ENCODE assay signal across 1 cellular context in the genomic region with DNA sequence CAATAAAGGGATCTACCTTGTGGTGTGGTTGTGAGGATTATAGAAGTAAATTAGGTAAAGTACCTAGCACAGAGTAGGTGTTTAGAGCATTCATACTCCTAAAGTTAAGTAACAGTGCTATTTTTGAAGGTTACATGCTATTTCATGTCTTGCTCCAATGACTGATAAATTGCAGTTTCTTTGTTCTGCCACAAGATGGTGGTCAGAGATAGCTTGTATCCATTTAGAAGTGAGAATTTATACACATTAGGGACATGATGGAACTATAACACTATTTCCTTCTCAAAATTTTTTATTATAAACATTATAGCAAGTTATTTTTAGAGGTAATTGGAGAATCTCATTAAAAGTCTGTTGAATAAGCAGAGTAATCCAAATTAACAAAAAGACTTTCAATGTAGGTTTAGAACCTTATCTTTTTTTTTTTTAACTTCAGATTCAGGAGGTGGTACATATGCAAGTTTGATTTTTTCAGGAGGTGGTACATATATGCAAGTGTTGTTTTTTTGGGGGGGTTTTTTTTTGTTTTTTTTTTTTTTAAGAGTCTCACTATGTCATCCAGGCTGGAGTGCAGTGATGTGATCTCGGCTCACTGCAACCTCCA.
TF ChIP-seq lines count a peak whose summit lies in the region.

No MANE protein-coding gene starts in this region.

TF ChIP-seq in H1, 55 proteins besides CTCF, POLR2A, EP300 and RAD21:
- TF ChIP-seq TAF1 (IDR thresholded peaks at IDR 0.05; ENCODE audit: low read depth, low read length) (no peak), CBX5 (IDR thresholded peaks at IDR 0.05; ENCODE audit: low read depth, low read length) (no peak), EGR1 (IDR thresholded peaks at IDR 0.05; ENCODE audit: borderline replicate concordance, low read depth, low read length) (no peak), BACH1 (IDR thresholded peaks at IDR 0.05; ENCODE audit: low read length) (no peak), ZNF274 (IDR thresholded peaks at IDR 0.05; ENCODE audit: borderline replicate concordance, extremely low read depth, low read length) (no peak), YY1 (IDR thresholded peaks at IDR 0.05; ENCODE audit: low read depth, low read length) (no peak), FOSL1 (IDR thresholded peaks at IDR 0.05; ENCODE audit: insufficient read depth, low read depth, low read length) (no peak)
- TF ChIP-seq, protein P1, sequence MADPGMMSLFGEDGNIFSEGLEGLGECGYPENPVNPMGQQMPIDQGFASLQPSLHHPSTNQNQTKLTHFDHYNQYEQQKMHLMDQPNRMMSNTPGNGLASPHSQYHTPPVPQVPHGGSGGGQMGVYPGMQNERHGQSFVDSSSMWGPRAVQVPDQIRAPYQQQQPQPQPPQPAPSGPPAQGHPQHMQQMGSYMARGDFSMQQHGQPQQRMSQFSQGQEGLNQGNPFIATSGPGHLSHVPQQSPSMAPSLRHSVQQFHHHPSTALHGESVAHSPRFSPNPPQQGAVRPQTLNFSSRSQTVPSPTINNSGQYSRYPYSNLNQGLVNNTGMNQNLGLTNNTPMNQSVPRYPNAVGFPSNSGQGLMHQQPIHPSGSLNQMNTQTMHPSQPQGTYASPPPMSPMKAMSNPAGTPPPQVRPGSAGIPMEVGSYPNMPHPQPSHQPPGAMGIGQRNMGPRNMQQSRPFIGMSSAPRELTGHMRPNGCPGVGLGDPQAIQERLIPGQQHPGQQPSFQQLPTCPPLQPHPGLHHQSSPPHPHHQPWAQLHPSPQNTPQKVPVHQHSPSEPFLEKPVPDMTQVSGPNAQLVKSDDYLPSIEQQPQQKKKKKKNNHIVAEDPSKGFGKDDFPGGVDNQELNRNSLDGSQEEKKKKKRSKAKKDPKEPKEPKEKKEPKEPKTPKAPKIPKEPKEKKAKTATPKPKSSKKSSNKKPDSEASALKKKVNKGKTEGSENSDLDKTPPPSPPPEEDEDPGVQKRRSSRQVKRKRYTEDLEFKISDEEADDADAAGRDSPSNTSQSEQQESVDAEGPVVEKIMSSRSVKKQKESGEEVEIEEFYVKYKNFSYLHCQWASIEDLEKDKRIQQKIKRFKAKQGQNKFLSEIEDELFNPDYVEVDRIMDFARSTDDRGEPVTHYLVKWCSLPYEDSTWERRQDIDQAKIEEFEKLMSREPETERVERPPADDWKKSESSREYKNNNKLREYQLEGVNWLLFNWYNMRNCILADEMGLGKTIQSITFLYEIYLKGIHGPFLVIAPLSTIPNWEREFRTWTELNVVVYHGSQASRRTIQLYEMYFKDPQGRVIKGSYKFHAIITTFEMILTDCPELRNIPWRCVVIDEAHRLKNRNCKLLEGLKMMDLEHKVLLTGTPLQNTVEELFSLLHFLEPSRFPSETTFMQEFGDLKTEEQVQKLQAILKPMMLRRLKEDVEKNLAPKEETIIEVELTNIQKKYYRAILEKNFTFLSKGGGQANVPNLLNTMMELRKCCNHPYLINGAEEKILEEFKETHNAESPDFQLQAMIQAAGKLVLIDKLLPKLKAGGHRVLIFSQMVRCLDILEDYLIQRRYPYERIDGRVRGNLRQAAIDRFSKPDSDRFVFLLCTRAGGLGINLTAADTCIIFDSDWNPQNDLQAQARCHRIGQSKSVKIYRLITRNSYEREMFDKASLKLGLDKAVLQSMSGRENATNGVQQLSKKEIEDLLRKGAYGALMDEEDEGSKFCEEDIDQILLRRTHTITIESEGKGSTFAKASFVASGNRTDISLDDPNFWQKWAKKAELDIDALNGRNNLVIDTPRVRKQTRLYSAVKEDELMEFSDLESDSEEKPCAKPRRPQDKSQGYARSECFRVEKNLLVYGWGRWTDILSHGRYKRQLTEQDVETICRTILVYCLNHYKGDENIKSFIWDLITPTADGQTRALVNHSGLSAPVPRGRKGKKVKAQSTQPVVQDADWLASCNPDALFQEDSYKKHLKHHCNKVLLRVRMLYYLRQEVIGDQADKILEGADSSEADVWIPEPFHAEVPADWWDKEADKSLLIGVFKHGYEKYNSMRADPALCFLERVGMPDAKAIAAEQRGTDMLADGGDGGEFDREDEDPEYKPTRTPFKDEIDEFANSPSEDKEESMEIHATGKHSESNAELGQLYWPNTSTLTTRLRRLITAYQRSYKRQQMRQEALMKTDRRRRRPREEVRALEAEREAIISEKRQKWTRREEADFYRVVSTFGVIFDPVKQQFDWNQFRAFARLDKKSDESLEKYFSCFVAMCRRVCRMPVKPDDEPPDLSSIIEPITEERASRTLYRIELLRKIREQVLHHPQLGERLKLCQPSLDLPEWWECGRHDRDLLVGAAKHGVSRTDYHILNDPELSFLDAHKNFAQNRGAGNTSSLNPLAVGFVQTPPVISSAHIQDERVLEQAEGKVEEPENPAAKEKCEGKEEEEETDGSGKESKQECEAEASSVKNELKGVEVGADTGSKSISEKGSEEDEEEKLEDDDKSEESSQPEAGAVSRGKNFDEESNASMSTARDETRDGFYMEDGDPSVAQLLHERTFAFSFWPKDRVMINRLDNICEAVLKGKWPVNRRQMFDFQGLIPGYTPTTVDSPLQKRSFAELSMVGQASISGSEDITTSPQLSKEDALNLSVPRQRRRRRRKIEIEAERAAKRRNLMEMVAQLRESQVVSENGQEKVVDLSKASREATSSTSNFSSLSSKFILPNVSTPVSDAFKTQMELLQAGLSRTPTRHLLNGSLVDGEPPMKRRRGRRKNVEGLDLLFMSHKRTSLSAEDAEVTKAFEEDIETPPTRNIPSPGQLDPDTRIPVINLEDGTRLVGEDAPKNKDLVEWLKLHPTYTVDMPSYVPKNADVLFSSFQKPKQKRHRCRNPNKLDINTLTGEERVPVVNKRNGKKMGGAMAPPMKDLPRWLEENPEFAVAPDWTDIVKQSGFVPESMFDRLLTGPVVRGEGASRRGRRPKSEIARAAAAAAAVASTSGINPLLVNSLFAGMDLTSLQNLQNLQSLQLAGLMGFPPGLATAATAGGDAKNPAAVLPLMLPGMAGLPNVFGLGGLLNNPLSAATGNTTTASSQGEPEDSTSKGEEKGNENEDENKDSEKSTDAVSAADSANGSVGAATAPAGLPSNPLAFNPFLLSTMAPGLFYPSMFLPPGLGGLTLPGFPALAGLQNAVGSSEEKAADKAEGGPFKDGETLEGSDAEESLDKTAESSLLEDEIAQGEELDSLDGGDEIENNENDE (IDR thresholded peaks at IDR 0.05; ENCODE audit: insufficient replicate concordance, low read length), result no peak
- TF ChIP-seq, protein P2, sequence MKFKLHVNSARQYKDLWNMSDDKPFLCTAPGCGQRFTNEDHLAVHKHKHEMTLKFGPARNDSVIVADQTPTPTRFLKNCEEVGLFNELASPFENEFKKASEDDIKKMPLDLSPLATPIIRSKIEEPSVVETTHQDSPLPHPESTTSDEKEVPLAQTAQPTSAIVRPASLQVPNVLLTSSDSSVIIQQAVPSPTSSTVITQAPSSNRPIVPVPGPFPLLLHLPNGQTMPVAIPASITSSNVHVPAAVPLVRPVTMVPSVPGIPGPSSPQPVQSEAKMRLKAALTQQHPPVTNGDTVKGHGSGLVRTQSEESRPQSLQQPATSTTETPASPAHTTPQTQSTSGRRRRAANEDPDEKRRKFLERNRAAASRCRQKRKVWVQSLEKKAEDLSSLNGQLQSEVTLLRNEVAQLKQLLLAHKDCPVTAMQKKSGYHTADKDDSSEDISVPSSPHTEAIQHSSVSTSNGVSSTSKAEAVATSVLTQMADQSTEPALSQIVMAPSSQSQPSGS (IDR thresholded peaks at IDR 0.05; ENCODE audit: low read length), result no peak
TF ChIP-seq in H1: peak in this region for 0.
